Comparison of ENCODE assay signal across 19 cellular contexts in the genomic region with DNA sequence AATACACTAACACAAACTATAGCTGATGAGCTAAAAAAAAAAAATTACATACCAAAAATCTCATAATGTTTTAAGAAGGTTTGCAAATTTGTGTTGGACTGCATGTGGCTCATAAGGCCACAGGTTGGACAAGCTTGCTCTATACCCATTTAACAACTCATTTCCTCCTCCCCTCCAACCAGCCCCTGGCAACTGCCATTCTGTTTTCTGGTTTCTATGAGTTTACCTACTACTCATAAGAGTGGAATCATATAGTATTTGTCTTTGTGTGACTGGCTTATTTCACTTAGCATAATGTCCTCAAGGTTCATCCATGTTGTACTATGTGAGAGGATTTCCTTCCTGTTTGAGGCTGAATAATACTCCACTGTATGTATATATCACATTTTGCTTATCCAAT.
DNase-seq lines count a peak whose midpoint lies in the region; ATAC-seq and TF ChIP-seq lines count a peak whose summit lies in the region.
"Had no signal": no experiment of that assay in that cellular context is flagged by ENCODE, and none has a peak within 500 bp of the region (broad histone marks: within the 10 kb centered on the region; RNA-seq: fewer than 3 reads in every experiment).

No MANE protein-coding gene starts in this region.

- peak; percentile 33 for DNase-seq in stimulated activated CD4-positive, alpha-beta T cell treated with anti-CD3 and anti-CD28 coated beads, Interleukin-1b, Interleukin-23, amount 100 ng/mL, for 48 hours
- no peak for DNase-seq in stimulated activated CD4-positive, alpha-beta T cell treated with anti-CD3 and anti-CD28 coated beads, Interleukin-4, amount 100 ng/mL, for 24 hours
- no peak for DNase-seq in SJSA1 (ENCODE audit: low read depth in 1 of 2, low spot score in 2 of 2)
- peak; percentile 22 for DNase-seq in epithelial cell of prostate (ENCODE audit: low read depth, low spot score)
- no peak for DNase-seq in right atrium auricular region (ENCODE audit: low spot score)
- DNase-seq: activated gamma-delta T cell treated with Interleukin-2 at 50 U/mL for 16 hours; aorta; central memory CD4-positive, alpha-beta T cell; NCI-H1105 treated with DMSO at 0.1 percent for 48 hours; NCI-H2029 treated with DMSO at 0.1 percent for 48 hours; NCI-H345; OCI-M1; posterior cingulate gyrus; SHP77 treated with DMSO at 0.1 percent for 48 hours; stimulated activated CD4-positive, alpha-beta T cell treated with anti-CD3 and anti-CD28 coated beads, Interleukin-15, amount 100 ng/mL, for 24 hours had no signal

- no peaks in the 10 kb centered on the region for H3K27me3 ChIP-seq in SJSA1 (replicated peaks)
- no peaks in the 10 kb centered on the region for H3K27me3 ChIP-seq in right atrium auricular region

- no peaks in the 10 kb centered on the region for H3K9me3 ChIP-seq in SJSA1 (replicated peaks)
- no peaks in the 10 kb centered on the region for H3K9me3 ChIP-seq in right atrium auricular region

- ATAC-seq in GM21619 (IDR thresholded peaks at IDR 0.05; ENCODE audit: unreplicated experiment) (no peak), GM18867 (IDR thresholded peaks at IDR 0.05; ENCODE audit: unreplicated experiment) (no peak)
- ATAC-seq: HepG2, sciatic nerve had no signal

- H3K27ac ChIP-seq in SJSA1, result peak overlapping the region; percentile 6; the same call in 1 of the 2 replicates
- peak overlapping the region; percentile 86 for H3K27ac ChIP-seq in epithelial cell of prostate
- H3K27ac ChIP-seq in right atrium auricular region, result no peak overlapping the region

- H3K4me3 ChIP-seq in SJSA1, result no peak overlapping the region
- H3K4me3 ChIP-seq in right atrium auricular region, result no peak overlapping the region

- peaks cover 13% of the 10 kb centered on the region for H3K4me1 ChIP-seq in SJSA1 (replicated peaks)
- H3K4me1 ChIP-seq in right atrium auricular region, result peaks cover 0 to 5% of the 10 kb centered on the region in 2 donors

- no peak for TF ChIP-seq CTCF in right atrium auricular region (IDR thresholded peaks at IDR 0.05)

- H3K36me3 ChIP-seq in SJSA1 (no peaks in the 10 kb centered on the region), right atrium auricular region (no peaks in the 10 kb centered on the region)

Comparison
In these comparisons a context has a peak if more than half of its experiments do, and no peak if none do; other contexts are left out.
1. DNase-seq: peak in stimulated activated CD4-positive, alpha-beta T cell treated with anti-CD3 and anti-CD28 coated beads, Interleukin-1b, Interleukin-23, amount 100 ng/mL, for 48 hours (single experiment) and epithelial cell of prostate (single experiment); none in stimulated activated CD4-positive, alpha-beta T cell treated with anti-CD3 and anti-CD28 coated beads, Interleukin-4, amount 100 ng/mL, for 24 hours (single experiment), SJSA1 (0 of 2) and right atrium auricular region (single experiment).
2. H3K27ac ChIP-seq: peak in SJSA1 (single experiment) and epithelial cell of prostate (single experiment); none in right atrium auricular region (0 of 2).